ENCODE assay signal across 10 cellular contexts in genomic region chr10:49114718-49115014, GRCh38. TPM values are rescaled to one million over a fixed set of nuclear protein-coding genes. Genes with fewer than 3 reads are reported as not detected.
DNase-seq lines count a peak whose midpoint lies in the region; ATAC-seq and TF ChIP-seq lines count a peak whose summit lies in the region.
"Had no signal": no experiment of that assay in that cellular context is flagged by ENCODE, and none has a peak within 500 bp of the region (broad histone marks: within the 10 kb centered on the region; RNA-seq: fewer than 3 reads in every experiment).

No MANE protein-coding gene starts in this region.

- H3K4me1 Mint-ChIP-seq in activated naive CD8-positive, alpha-beta T cell (ENCODE audit: low read depth), result peaks cover 4% of the 10 kb centered on the region
- peaks cover 3% of the 10 kb centered on the region for H3K4me1 Mint-ChIP-seq in activated naive CD8-positive, alpha-beta T cell treated with anti-CD3 and anti-CD28 coated beads for 36 hours
- peaks cover 0 to 6% of the 10 kb centered on the region in 2 donors for H3K4me1 Mint-ChIP-seq in natural killer cell treated with Interleukin-12 subunit alpha and Interleukin-12 subunit beta and Interleukin-15 and Interleukin-18, amount 100 ng/mL, for 72 hours (ENCODE audit: low read depth in 2 of 2)

- no peak for TF ChIP-seq POLR2A in esophagus squamous epithelium (IDR thresholded peaks at IDR 0.05)
- TF ChIP-seq POLR2A in uterus (IDR thresholded peaks at IDR 0.05), result no peak

- no peak for TF ChIP-seq CTCF in esophagus squamous epithelium (IDR thresholded peaks at IDR 0.05)
- peak in 1 of 4 experiments; percentile 8 for TF ChIP-seq CTCF in uterus (IDR thresholded peaks at IDR 0.05)

- WGBS in esophagus squamous epithelium, 2 donors, result 21 to 49% methylated on average over 2 to 9 of the region's 9 CpGs

- H3K27me3 Mint-ChIP-seq in activated naive CD8-positive, alpha-beta T cell, result peaks cover 8% of the 10 kb centered on the region
- H3K27me3 Mint-ChIP-seq in activated naive CD8-positive, alpha-beta T cell treated with anti-CD3 and anti-CD28 coated beads for 36 hours, result peaks cover 32% of the 10 kb centered on the region
- H3K27me3 Mint-ChIP-seq in natural killer cell treated with Interleukin-12 subunit alpha and Interleukin-12 subunit beta and Interleukin-15 and Interleukin-18, amount 100 ng/mL, for 72 hours, result peaks cover 3 to 8% of the 10 kb centered on the region in 2 donors

- no peak for ATAC-seq in natural killer cell treated with Interleukin-12 subunit alpha and Interleukin-12 subunit beta and Interleukin-15 and Interleukin-18, amount 100 ng/mL, for 72 hours
- no peak for ATAC-seq in HG02623 (IDR thresholded peaks at IDR 0.05; ENCODE audit: unreplicated experiment)
- ATAC-seq in GM19324 (IDR thresholded peaks at IDR 0.05; ENCODE audit: low FRiP score, unreplicated experiment), result no peak
- ATAC-seq in GM19328 (IDR thresholded peaks at IDR 0.05; ENCODE audit: unreplicated experiment), result no peak

- H3K36me3 Mint-ChIP-seq in activated naive CD8-positive, alpha-beta T cell, result no peaks in the 10 kb centered on the region
- no peaks in the 10 kb centered on the region for H3K36me3 Mint-ChIP-seq in activated naive CD8-positive, alpha-beta T cell treated with anti-CD3 and anti-CD28 coated beads for 36 hours
- H3K36me3 Mint-ChIP-seq in natural killer cell treated with Interleukin-12 subunit alpha and Interleukin-12 subunit beta and Interleukin-15 and Interleukin-18, amount 100 ng/mL, for 72 hours, result no peaks in the 10 kb centered on the region
- H3K36me3 Mint-ChIP-seq: CD4-positive, CD25-positive, alpha-beta regulatory T cell had no signal

- H3K27ac Mint-ChIP-seq in activated naive CD8-positive, alpha-beta T cell, result no peak overlapping the region
- no peak overlapping the region for H3K27ac Mint-ChIP-seq in activated naive CD8-positive, alpha-beta T cell treated with anti-CD3 and anti-CD28 coated beads for 36 hours
- no peak overlapping the region for H3K27ac Mint-ChIP-seq in natural killer cell treated with Interleukin-12 subunit alpha and Interleukin-12 subunit beta and Interleukin-15 and Interleukin-18, amount 100 ng/mL, for 72 hours
- H3K27ac Mint-ChIP-seq: CD4-positive, CD25-positive, alpha-beta regulatory T cell had no signal

- H3K9me3 Mint-ChIP-seq in activated naive CD8-positive, alpha-beta T cell (ENCODE audit: low read depth), result no peaks in the 10 kb centered on the region
- no peaks in the 10 kb centered on the region for H3K9me3 Mint-ChIP-seq in activated naive CD8-positive, alpha-beta T cell treated with anti-CD3 and anti-CD28 coated beads for 36 hours
- no peaks in the 10 kb centered on the region for H3K9me3 Mint-ChIP-seq in natural killer cell treated with Interleukin-12 subunit alpha and Interleukin-12 subunit beta and Interleukin-15 and Interleukin-18, amount 100 ng/mL, for 72 hours
- H3K9me3 Mint-ChIP-seq: CD4-positive, CD25-positive, alpha-beta regulatory T cell had no signal

- intact Hi-C loops in esophagus squamous epithelium (cut with DNase I), result no loop called here
- intact Hi-C loops in uterus (cut with DNase I; ENCODE audit: low total_unique reads), result no loop called here

- H3K4me3 ChIP-seq in esophagus squamous epithelium, result peak overlapping the region; percentile 39 to 72 (median 58)
- peak overlapping the region; percentile 48 to 66 for H3K4me3 ChIP-seq in uterus

- peaks cover 0 to 22% (median 0%) of the 10 kb centered on the region in 4 donors for H3K27me3 ChIP-seq in esophagus squamous epithelium
- no peaks in the 10 kb centered on the region for H3K27me3 ChIP-seq in uterus

- H3K4me3 Mint-ChIP-seq in activated naive CD8-positive, alpha-beta T cell, result peak overlapping the region; percentile 27
- H3K4me3 Mint-ChIP-seq in activated naive CD8-positive, alpha-beta T cell treated with anti-CD3 and anti-CD28 coated beads for 36 hours, result no peak overlapping the region
- H3K4me3 Mint-ChIP-seq in natural killer cell treated with Interleukin-12 subunit alpha and Interleukin-12 subunit beta and Interleukin-15 and Interleukin-18, amount 100 ng/mL, for 72 hours, result peak overlapping the region; percentile 59

- H3K9me3 ChIP-seq in esophagus squamous epithelium (no peaks in the 10 kb centered on the region), uterus (no peaks in the 10 kb centered on the region)

- H3K4me1 ChIP-seq in esophagus squamous epithelium (peaks cover 0 to 58% (median 26%) of the 10 kb centered on the region in 3 donors), uterus (peaks cover 0 to 3% of the 10 kb centered on the region in 2 donors)

- no peak for DNase-seq in activated naive CD8-positive, alpha-beta T cell treated with anti-CD3 and anti-CD28 coated beads for 36 hours
- DNase-seq in esophagus squamous epithelium (lab: John Stamatoyannopoulos, UW) (no peak), uterus (no peak)
- no peak for DNase-seq in natural killer cell treated with Interleukin-12 subunit alpha and Interleukin-12 subunit beta and Interleukin-15 and Interleukin-18, amount 100 ng/mL, for 72 hours (ENCODE audit: low spot score)
- DNase-seq: CD4-positive, CD25-positive, alpha-beta regulatory T cell had no signal

- H3K36me3 ChIP-seq in esophagus squamous epithelium (no peaks in the 10 kb centered on the region), uterus (no peaks in the 10 kb centered on the region)

- peak overlapping the region; percentile 72 to 92 (median 80) for H3K27ac ChIP-seq in esophagus squamous epithelium
- peak overlapping the region; percentile 83 to 87 for H3K27ac ChIP-seq in uterus
- H3K27ac ChIP-seq: epithelial cell of prostate had no signal

RNA-seq across cellular contexts. Expression of gene VSTM4, which starts 0.7 kb away (rescaled TPM):
- total RNA-seq in activated naive CD8-positive, alpha-beta T cell treated with anti-CD3 and anti-CD28 coated beads for 36 hours, result not detected
- total RNA-seq in esophagus squamous epithelium, result 1 to 10 TPM in 3 of 4 donors, under 1 TPM in 1; 0.80 to 6.9 (median 1.9) TPM
- under 1 TPM; 0.25 to 0.38 TPM for total RNA-seq in natural killer cell treated with Interleukin-12 subunit alpha and Interleukin-12 subunit beta and Interleukin-15 and Interleukin-18, amount 100 ng/mL, for 72 hours
- 10 to 100 TPM; 10.3 to 46.6 (median 19.3) TPM for total RNA-seq in uterus
- total RNA-seq: CD4-positive, CD25-positive, alpha-beta regulatory T cell had no signal

RNA-seq across cellular contexts. Expression of gene FAM170B, which starts 19.2 kb away (rescaled TPM):
- not detected for total RNA-seq in activated naive CD8-positive, alpha-beta T cell treated with anti-CD3 and anti-CD28 coated beads for 36 hours
- not detected for total RNA-seq in esophagus squamous epithelium
- total RNA-seq in natural killer cell treated with Interleukin-12 subunit alpha and Interleukin-12 subunit beta and Interleukin-15 and Interleukin-18, amount 100 ng/mL, for 72 hours, result under 1 TPM in 1 of 2 donors, not detected in 1; 0.31 TPM
- total RNA-seq in uterus, result not detected
- total RNA-seq: CD4-positive, CD25-positive, alpha-beta regulatory T cell had no signal
